Comparison of ENCODE assay signal across 14 cellular contexts in the genomic region with DNA sequence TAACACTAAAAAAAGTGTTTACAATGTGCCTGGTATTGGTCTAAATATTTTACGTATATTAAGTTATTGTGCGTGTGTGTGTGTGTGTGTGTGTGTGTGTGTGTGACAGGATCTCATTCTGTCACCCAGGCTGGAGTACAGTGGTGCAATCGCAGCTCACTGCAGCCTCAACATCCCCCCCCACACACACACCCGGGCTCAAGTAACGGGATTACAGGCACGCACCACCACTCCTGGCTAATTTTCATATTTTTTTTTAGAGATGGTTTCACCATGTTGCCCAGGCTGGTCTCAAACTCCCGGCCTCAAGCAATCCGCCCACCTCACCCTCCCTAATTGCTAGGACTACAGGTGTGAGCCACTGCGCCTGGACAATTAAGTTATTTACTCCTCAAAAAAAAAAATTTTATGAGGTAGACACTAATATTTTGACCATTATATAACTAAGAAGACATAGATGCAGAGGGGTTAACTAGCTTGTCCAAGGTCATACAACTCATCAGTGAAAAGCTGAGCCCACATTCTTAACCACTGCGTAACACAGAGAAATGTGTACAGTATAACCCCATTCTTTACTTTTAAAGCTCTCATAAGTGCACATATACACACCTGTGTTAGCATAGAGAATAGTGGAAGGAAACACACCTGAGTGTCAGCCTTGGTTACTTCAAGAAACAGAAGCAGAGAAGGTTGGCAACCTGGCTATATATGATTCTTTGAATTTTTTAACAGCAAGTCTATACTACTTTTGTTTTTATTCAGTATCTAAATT. TPM values are rescaled to one million over a fixed set of nuclear protein-coding genes. Genes with fewer than 3 reads are reported as not detected.
A peak's percentile ranks its signal among the peaks of the same experiment; 100 is the strongest.
DNase-seq lines count a peak whose midpoint lies in the region; ATAC-seq, FAIRE-seq and TF ChIP-seq lines count a peak whose summit lies in the region.
"Had no signal": no experiment of that assay in that cellular context is flagged by ENCODE, and none has a peak within 500 bp of the region (broad histone marks: within the 10 kb centered on the region; RNA-seq: fewer than 3 reads in every experiment).

No MANE protein-coding gene starts in this region.

- H3K9me3 ChIP-seq in HepG2 (ENCODE audit: low read length), result no peaks in the 10 kb centered on the region
- H3K9me3 ChIP-seq: suprapubic skin had no signal

- intact Hi-C loops in HepG2 (cut with micrococcal nuclease; ENCODE audit: unreplicated experiment), result loop anchor here (1.0 to 2.0 kb wide), 3 partner anchors 16 to 38 kb away; a partner anchor contains a TSS

- H3K79me2 ChIP-seq in HepG2 (ENCODE audit: insufficient read depth, low read length), result no peaks in the 10 kb centered on the region

- no peaks in the 10 kb centered on the region for H4K20me1 ChIP-seq in HepG2 (ENCODE audit: insufficient read depth, low read length)

- peak overlapping the region; percentile 75 for H3K9ac ChIP-seq in HepG2 (ENCODE audit: insufficient read depth, low read depth, low read length)

- 0 out of 4 replicates have a peak, but pooled peaks of 1 of the 2 experiments have one; percentile 3 for TF ChIP-seq POLR2A in HepG2 (IDR thresholded peaks at IDR 0.05; ENCODE audit: insufficient read depth in 1 of 2, low read depth in 2 of 2, low read length in 2 of 2)

- peak overlapping the region; percentile 4 to 46 (median 31); a peak in 3 of 6 replicates for H3K4me3 ChIP-seq in HepG2 (replicated peaks in 1 of 3; ENCODE audit: insufficient read depth in 1 of 3, low read depth in 2 of 3, low read length in 3 of 3)
- H3K4me3 ChIP-seq: suprapubic skin had no signal

- H3K4me1 Mint-ChIP-seq in T-helper 2 cell treated with Interferon-gamma antibody and Interleukin-4, amounts not matched to agents 5 μg/mL and 100 μg/mL, for 36 hours (ENCODE audit: low read depth), result peaks cover 7% of the 10 kb centered on the region
- H3K4me1 Mint-ChIP-seq: CD8-positive, alpha-beta memory T cell had no signal

- 0 out of 2 replicates have a peak, but pooled peaks have one; percentile 3 for TF ChIP-seq CTCF in HepG2 (CRISPR knock-in tag; IDR thresholded peaks at IDR 0.05)

- in situ Hi-C loops in HepG2 (cut with HindIII; ENCODE audit: extremely low pct_ligation_motif_present, low pct_unique_long_range_greater_than_20kb), result no loop called here

- TF ChIP-seq EP300 in HepG2 (IDR thresholded peaks at IDR 0.05; ENCODE audit: low read depth in 2 of 2, low read length in 2 of 2) (peak in 1 of 2 experiments; percentile 29; a peak in 2 of 4 replicates), HepG2 (CRISPR knock-in tag; IDR thresholded peaks at IDR 0.05; ENCODE audit: borderline replicate concordance) (no peak)

- peak overlapping the region; percentile 64 for H3K4me2 ChIP-seq in HepG2 (ENCODE audit: low read depth, low read length)

- DNase-seq in HepG2 (ENCODE audit: low spot score) (peak; percentile 81), NCI-H1092 (lab: John Stamatoyannopoulos, UW) (no peak)
- DNase-seq in T-helper 2 cell treated with Interferon-gamma antibody and Interleukin-4, amounts not matched to agents 5 μg/mL and 100 μg/mL, for 36 hours (ENCODE audit: low spot score), result no peak
- DNase-seq: activated gamma-delta T cell; CD8-positive, alpha-beta memory T cell; glutamatergic neuron; KG1; NCI-H187 treated with DMSO at 0.1 percent for 48 hours had no signal

- no peak for TF ChIP-seq RAD21 in HepG2 (CRISPR knock-in tag; IDR thresholded peaks at IDR 0.05)

- FAIRE-seq in HepG2 (lab: Jason Lieb, UNC), result peak; percentile 57
- FAIRE-seq: endothelial cell of umbilical vein had no signal

- no peak overlapping the region for H3K27ac Mint-ChIP-seq in T-helper 2 cell treated with Interferon-gamma antibody and Interleukin-4, amounts not matched to agents 5 μg/mL and 100 μg/mL, for 36 hours
- H3K27ac Mint-ChIP-seq: CD8-positive, alpha-beta memory T cell had no signal

- CTCF ChIA-PET in HepG2 (lab: Yijun Ruan, JAX; ENCODE audit: low intra/inter-chr PET ratio, low total read pairs), result no interaction called here

- no peaks in the 10 kb centered on the region for H3K9me3 Mint-ChIP-seq in T-helper 2 cell treated with Interferon-gamma antibody and Interleukin-4, amounts not matched to agents 5 μg/mL and 100 μg/mL, for 36 hours
- H3K9me3 Mint-ChIP-seq: CD8-positive, alpha-beta memory T cell had no signal

- no peaks in the 10 kb centered on the region for H3K36me3 Mint-ChIP-seq in T-helper 2 cell treated with Interferon-gamma antibody and Interleukin-4, amounts not matched to agents 5 μg/mL and 100 μg/mL, for 36 hours (ENCODE audit: low read depth)
- H3K36me3 Mint-ChIP-seq: CD8-positive, alpha-beta memory T cell had no signal

- POLR2A ChIA-PET in HepG2 (lab: Yijun Ruan, JAX), result interaction anchor here (0.6 to 2.4 kb wide), 12 partner anchors 11 to 529 kb away, joined by 3 to 14 read pairs (median 6); a partner anchor contains a TSS

- H3K27me3 Mint-ChIP-seq in T-helper 2 cell treated with Interferon-gamma antibody and Interleukin-4, amounts not matched to agents 5 μg/mL and 100 μg/mL, for 36 hours (ENCODE audit: low read depth), result no peaks in the 10 kb centered on the region

- 4% methylated on average over 10 of the region's 10 CpGs for WGBS in HepG2 (ENCODE audit: low lambda C conversion rate)

- no peak overlapping the region for H3K4me3 Mint-ChIP-seq in T-helper 2 cell treated with Interferon-gamma antibody and Interleukin-4, amounts not matched to agents 5 μg/mL and 100 μg/mL, for 36 hours
- H3K4me3 Mint-ChIP-seq: CD8-positive, alpha-beta memory T cell had no signal

- TSS peak; percentile 72 for BruUV-seq in HepG2 (replicated peaks; lab: Mats Ljungman, UMichigan)

- H3K4me1 ChIP-seq in HepG2 (ENCODE audit: insufficient read depth, low read length), result peaks cover 67% of the 10 kb centered on the region
- H3K4me1 ChIP-seq: suprapubic skin had no signal

- H3K27me3 ChIP-seq in HepG2 (ENCODE audit: control insufficient read depth in 1 of 2, insufficient read depth in 2 of 2, low read length in 2 of 2), result no peaks in the 10 kb centered on the region
- H3K27me3 ChIP-seq: suprapubic skin had no signal

- H3K27ac ChIP-seq in HepG2 (ENCODE audit: extremely low read length, insufficient read depth, low read length), result peak overlapping the region; percentile 90
- H3K27ac ChIP-seq: suprapubic skin had no signal

- no peak overlapping the region for H2AFZ ChIP-seq in HepG2 (ENCODE audit: low read length)

- ATAC-seq in GM18861 (IDR thresholded peaks at IDR 0.05; ENCODE audit: unreplicated experiment) (peak; percentile 17), GM21529 (IDR thresholded peaks at IDR 0.05; ENCODE audit: unreplicated experiment) (peak; percentile 52), HG03280 (IDR thresholded peaks at IDR 0.05; ENCODE audit: unreplicated experiment) (peak; percentile 15), HepG2 (peak; percentile 92), HG02981 (IDR thresholded peaks at IDR 0.05; ENCODE audit: unreplicated experiment) (no peak)

- H3K36me3 ChIP-seq in HepG2 (replicated peaks in 1 of 2; ENCODE audit: control insufficient read depth in 1 of 2, insufficient read depth in 2 of 2, low read length in 2 of 2), result no peaks in the 10 kb centered on the region; a peak in 1 of 5 replicates
- H3K36me3 ChIP-seq: suprapubic skin had no signal

TF ChIP-seq in HepG2, 621 proteins besides CTCF, POLR2A, EP300 and RAD21 (continues in another document):
- TF ChIP-seq, protein P1, sequence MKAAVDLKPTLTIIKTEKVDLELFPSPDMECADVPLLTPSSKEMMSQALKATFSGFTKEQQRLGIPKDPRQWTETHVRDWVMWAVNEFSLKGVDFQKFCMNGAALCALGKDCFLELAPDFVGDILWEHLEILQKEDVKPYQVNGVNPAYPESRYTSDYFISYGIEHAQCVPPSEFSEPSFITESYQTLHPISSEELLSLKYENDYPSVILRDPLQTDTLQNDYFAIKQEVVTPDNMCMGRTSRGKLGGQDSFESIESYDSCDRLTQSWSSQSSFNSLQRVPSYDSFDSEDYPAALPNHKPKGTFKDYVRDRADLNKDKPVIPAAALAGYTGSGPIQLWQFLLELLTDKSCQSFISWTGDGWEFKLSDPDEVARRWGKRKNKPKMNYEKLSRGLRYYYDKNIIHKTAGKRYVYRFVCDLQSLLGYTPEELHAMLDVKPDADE (CRISPR knock-in tag; IDR thresholded peaks at IDR 0.05), result no peak
- TF ChIP-seq, protein P2, sequence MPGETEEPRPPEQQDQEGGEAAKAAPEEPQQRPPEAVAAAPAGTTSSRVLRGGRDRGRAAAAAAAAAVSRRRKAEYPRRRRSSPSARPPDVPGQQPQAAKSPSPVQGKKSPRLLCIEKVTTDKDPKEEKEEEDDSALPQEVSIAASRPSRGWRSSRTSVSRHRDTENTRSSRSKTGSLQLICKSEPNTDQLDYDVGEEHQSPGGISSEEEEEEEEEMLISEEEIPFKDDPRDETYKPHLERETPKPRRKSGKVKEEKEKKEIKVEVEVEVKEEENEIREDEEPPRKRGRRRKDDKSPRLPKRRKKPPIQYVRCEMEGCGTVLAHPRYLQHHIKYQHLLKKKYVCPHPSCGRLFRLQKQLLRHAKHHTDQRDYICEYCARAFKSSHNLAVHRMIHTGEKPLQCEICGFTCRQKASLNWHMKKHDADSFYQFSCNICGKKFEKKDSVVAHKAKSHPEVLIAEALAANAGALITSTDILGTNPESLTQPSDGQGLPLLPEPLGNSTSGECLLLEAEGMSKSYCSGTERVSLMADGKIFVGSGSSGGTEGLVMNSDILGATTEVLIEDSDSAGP (CRISPR knock-in tag; IDR thresholded peaks at IDR 0.05; ENCODE audit: borderline replicate concordance), result peak; percentile 48; the same call in 1 of the 2 replicates

RNA-seq across cellular contexts. Expression of a gene that starts 35.0 kb away (rescaled TPM):
- total RNA-seq in HepG2 (2016; rRNA removed; fragmentation: Illumina TruSeq; extraction: Trizol), result 11.6 and 14.4 TPM in 2 replicates
- total RNA-seq in HepG2 (2016; cell fraction: cytosol; rRNA removed; fragmentation: Illumina TruSeq; extraction: Trizol; ENCODE audit: low read depth), result 3.2 and 3.5 TPM in 2 replicates
- 10.7 and 18.0 TPM in 2 replicates for total RNA-seq in HepG2 (2016; cell fraction: insoluble cytoplasmic fraction; rRNA removed; fragmentation: Illumina TruSeq; extraction: Trizol)
- 5.5 and 7.4 TPM in 2 replicates for total RNA-seq in HepG2 (2016; cell fraction: membrane; rRNA removed; fragmentation: Illumina TruSeq; extraction: Trizol)
- 4.7 and 5.1 TPM in 2 replicates for total RNA-seq in HepG2 (2016; cell fraction: nucleus; rRNA removed; fragmentation: Illumina TruSeq; extraction: Trizol)
- polyA plus RNA-seq in HepG2 (2011; rRNA removed), result 42.6 and 43.9 TPM in 2 replicates
- polyA plus RNA-seq in HepG2 (2011; cell fraction: cytosol; rRNA removed), result 21.0 and 40.0 TPM in 2 replicates
- 7.5 and 15.1 TPM in 2 replicates for polyA plus RNA-seq in HepG2 (2011; cell fraction: nucleus; rRNA removed)
- polyA plus RNA-seq in HepG2 (2012), result 81.9 and 82.1 TPM in 2 replicates
- 1.9 and 3.5 TPM in 2 replicates for polyA plus RNA-seq in HepG2 (2016; cell fraction: cytosol; fragmentation: Illumina TruSeq; extraction: Trizol; ENCODE audit: low read depth)
- polyA plus RNA-seq in HepG2 (2016; cell fraction: insoluble cytoplasmic fraction; fragmentation: Illumina TruSeq; extraction: Trizol; ENCODE audit: low read depth), result 13.4 and 19.0 TPM in 2 replicates
- polyA plus RNA-seq in HepG2 (2016; cell fraction: membrane; fragmentation: Illumina TruSeq; extraction: Trizol; ENCODE audit: low read depth), result 3.8 and 4.2 TPM in 2 replicates
- 5.6 and 5.8 TPM in 2 replicates for polyA plus RNA-seq in HepG2 (2016; cell fraction: nucleus; fragmentation: Illumina TruSeq; extraction: Trizol; ENCODE audit: insufficient read depth, low read depth)
- 2.8 and 6.8 TPM in 2 replicates for polyA minus RNA-seq in HepG2 (2011; rRNA and poly(A)+ RNA removed; ENCODE audit: low replicate concordance)
- polyA minus RNA-seq in HepG2 (2011; cell fraction: cytosol; rRNA and poly(A)+ RNA removed), result 10.6 and 13.8 TPM in 2 replicates
- polyA minus RNA-seq in HepG2 (2011; cell fraction: nucleus; rRNA and poly(A)+ RNA removed), result 10.3 and 17.5 TPM in 2 replicates
- polyA plus RNA-seq: CD8-positive, alpha-beta memory T cell had no signal
